7 cellular contexts compared by ENCODE assay signal in genomic region chr5:115069087-115069968, GRCh38.
DNase-seq lines count a peak whose midpoint lies in the region; ATAC-seq and TF ChIP-seq lines count a peak whose summit lies in the region.

No MANE protein-coding gene starts in this region.

- peaks cover 5% of the 10 kb centered on the region; the same call in 1 of the 2 replicates for H3K4me1 ChIP-seq in DND-41 (ENCODE audit: insufficient read depth, low read length)
- no peaks in the 10 kb centered on the region for H3K4me1 ChIP-seq in NT2/D1 (ENCODE audit: insufficient read depth, insufficient read length)

- peaks cover 3% of the 10 kb centered on the region for H3K9me3 Mint-ChIP-seq in mesothelial cell of epicardium

- H3K36me3 Mint-ChIP-seq in mesothelial cell of epicardium, result no peaks in the 10 kb centered on the region

- no peaks in the 10 kb centered on the region for H3K27me3 ChIP-seq in DND-41 (ENCODE audit: insufficient read depth, low read length, poor library complexity)
- H3K27me3 ChIP-seq in NT2/D1 (ENCODE audit: insufficient read depth, insufficient read length), result no peaks in the 10 kb centered on the region

- H3K4me3 Mint-ChIP-seq in mesothelial cell of epicardium, result no peak overlapping the region

- H3K9ac ChIP-seq in DND-41 (ENCODE audit: low read depth, low read length) (no peak overlapping the region), NT2/D1 (ENCODE audit: insufficient read length, low read depth) (no peak overlapping the region)

- ATAC-seq in DND-41 (ENCODE audit: insufficient read depth, low read depth) (no peak), GM19023 (IDR thresholded peaks at IDR 0.05; ENCODE audit: unreplicated experiment) (peak; percentile 27), HG03196 (IDR thresholded peaks at IDR 0.05; ENCODE audit: unreplicated experiment) (peak; percentile 36)

- no peak overlapping the region for H3K27ac Mint-ChIP-seq in mesothelial cell of epicardium

- peak overlapping the region; percentile 41; the same call in 1 of the 2 replicates for H3K4me2 ChIP-seq in DND-41 (ENCODE audit: insufficient read depth, low read length)

- no peaks in the 10 kb centered on the region for H3K27me3 Mint-ChIP-seq in mesothelial cell of epicardium (ENCODE audit: low read depth)

- no peak overlapping the region for H3K27ac ChIP-seq in DND-41 (ENCODE audit: low read length)
- H3K27ac ChIP-seq in coronary artery, result no peak overlapping the region

- peak; percentile 71 for TF ChIP-seq CTCF in DND-41 (IDR thresholded peaks at IDR 0.05; ENCODE audit: borderline replicate concordance, extremely low read depth, low read length, poor library complexity, severe bottlenecking)
- TF ChIP-seq CTCF in coronary artery (IDR thresholded peaks at IDR 0.05), result peak; percentile 45
- peak; percentile 60 for TF ChIP-seq CTCF in mesothelial cell of epicardium (IDR thresholded peaks at IDR 0.05; ENCODE audit: unreplicated experiment)

- H2AFZ ChIP-seq in DND-41 (ENCODE audit: low read depth, low read length), result no peak overlapping the region; the same call in 1 of the 2 replicates

- no peaks in the 10 kb centered on the region for H4K20me1 ChIP-seq in DND-41 (ENCODE audit: insufficient read depth, low read length)

- H3K9me3 ChIP-seq in DND-41 (ENCODE audit: insufficient read depth, low read length, severe bottlenecking) (no peaks in the 10 kb centered on the region), NT2/D1 (ENCODE audit: insufficient read depth, low read length) (no peaks in the 10 kb centered on the region)

- peak; percentile 24 for DNase-seq in DND-41
- DNase-seq in NT2/D1 (ENCODE audit: low read depth, low spot score), result peak; percentile 30
- DNase-seq in coronary artery (ENCODE audit: low spot score), result no peak
- peak in 1 of 2 experiments; percentile 52 for DNase-seq in mesothelial cell of epicardium (ENCODE audit: low spot score in 2 of 2, unreplicated experiment in 2 of 2)
- DNase-seq in ureter (ENCODE audit: low spot score), result no peak

- no peaks in the 10 kb centered on the region for H3K36me3 ChIP-seq in DND-41 (ENCODE audit: insufficient read depth, low read length)
- no peaks in the 10 kb centered on the region for H3K36me3 ChIP-seq in NT2/D1 (ENCODE audit: insufficient read depth, insufficient read length, low read length)

- no peak overlapping the region; a peak in 1 of 4 replicates for H3K4me3 ChIP-seq in DND-41 (ENCODE audit: low read depth in 1 of 2, low read length in 2 of 2)
- H3K4me3 ChIP-seq in NT2/D1 (ENCODE audit: insufficient read length, low read depth), result no peak overlapping the region
- no peak overlapping the region for H3K4me3 ChIP-seq in coronary artery

- peaks cover 12% of the 10 kb centered on the region for H3K4me1 Mint-ChIP-seq in mesothelial cell of epicardium

- H3K79me2 ChIP-seq in DND-41 (ENCODE audit: insufficient read depth, low read length), result no peaks in the 10 kb centered on the region

Comparison
In these comparisons a context has a peak if more than half of its experiments do, and no peak if none do; other contexts are left out.
1. DNase-seq: peak in DND-41 (single experiment) and NT2/D1 (single experiment); none in coronary artery (single experiment) and ureter (single experiment).
2. Peak in every context shown above with its lines, with median percentiles within 50 percentile points of each other: CTCF ChIP-seq.